ENCODE assay signal across 21 cellular contexts in genomic region chr5:158886086-158886485, GRCh38.
"Had no signal": no experiment of that assay in that cellular context is flagged by ENCODE, and none has a peak within 500 bp of the region (broad histone marks: within the 10 kb centered on the region; RNA-seq: fewer than 3 reads in every experiment).

No MANE protein-coding gene starts in this region.

- H3K9me3 ChIP-seq: body of pancreas, heart left ventricle, left lung, ovary, sigmoid colon, testis, upper lobe of right lung had no signal

- H3K36me3 Mint-ChIP-seq: activated CD8-positive, alpha-beta memory T cell treated with anti-CD3 and anti-CD28 coated beads, Interleukin-2, amount 10 ng/mL, durations not matched to agents 7 days and 5 days; activated naive CD4-positive, alpha-beta T cell treated with anti-CD3 and anti-CD28 coated beads, Interleukin-2, amount 50 U/mL, for 24 hours had no signal

- H3K27ac ChIP-seq: body of pancreas, epithelial cell of prostate, heart left ventricle, left lung, ovary, sigmoid colon, testis, upper lobe of right lung had no signal

- H3K4me1 ChIP-seq: left lung, upper lobe of right lung had no signal

- ATAC-seq: activated CD4-positive, CD25-positive, alpha-beta regulatory T cell treated with anti-CD3 and anti-CD28 coated beads, Interleukin-2, amount 50 U/mL, for 24 hours; activated CD8-positive, alpha-beta memory T cell treated with anti-CD3 and anti-CD28 coated beads, Interleukin-2, amount 10 ng/mL, durations not matched to agents 7 days and 5 days; body of pancreas; effector memory CD8-positive, alpha-beta T cell; heart left ventricle; left lung; upper lobe of right lung had no signal

- H3K4me3 ChIP-seq: body of pancreas, heart left ventricle, left lung, ovary, sigmoid colon, testis, upper lobe of right lung had no signal

- H3K4me3 Mint-ChIP-seq: activated CD8-positive, alpha-beta memory T cell treated with anti-CD3 and anti-CD28 coated beads, Interleukin-2, amount 10 ng/mL, durations not matched to agents 7 days and 5 days; activated naive CD4-positive, alpha-beta T cell treated with anti-CD3 and anti-CD28 coated beads, Interleukin-2, amount 50 U/mL, for 24 hours; activated T-cell treated with anti-CD3 and anti-CD28 coated beads, Interleukin-2, amount 50 U/mL, for 24 hours; central memory CD8-positive, alpha-beta T cell; dendritic cell treated with granulocyte-macrophage colony-stimulating factor and Interleukin-4, amounts not matched to agents 40 ng/mL and 50 ng/mL, for 4 days; effector memory CD8-positive, alpha-beta T cell; nephron progenitor cell; stimulated activated naive CD8-positive, alpha-beta T cell treated with anti-CD3 and anti-CD28 coated beads, Interleukin-15, Interleukin-2, amounts not matched to agents 100 ng/mL and 50 ng/mL, for 24 hours; T-helper 2 cell treated with Interferon-gamma antibody and Interleukin-4, amounts not matched to agents 5 μg/mL and 100 μg/mL, for 36 hours had no signal

- H3K4me1 Mint-ChIP-seq: central memory CD8-positive, alpha-beta T cell had no signal

- H3K27me3 Mint-ChIP-seq: activated naive CD4-positive, alpha-beta T cell treated with anti-CD3 and anti-CD28 coated beads, Interleukin-2, amount 50 U/mL, for 24 hours; activated T-cell treated with anti-CD3 and anti-CD28 coated beads, Interleukin-2, amount 50 U/mL, for 24 hours; dendritic cell treated with granulocyte-macrophage colony-stimulating factor and Interleukin-4, amounts not matched to agents 40 ng/mL and 50 ng/mL, for 4 days; stimulated activated naive CD8-positive, alpha-beta T cell treated with anti-CD3 and anti-CD28 coated beads, Interleukin-15, Interleukin-2, amounts not matched to agents 100 ng/mL and 50 ng/mL, for 24 hours had no signal

- H3K9me3 Mint-ChIP-seq: activated naive CD4-positive, alpha-beta T cell treated with anti-CD3 and anti-CD28 coated beads, Interleukin-2, amount 50 U/mL, for 24 hours; activated T-cell treated with anti-CD3 and anti-CD28 coated beads, Interleukin-2, amount 50 U/mL, for 24 hours; central memory CD8-positive, alpha-beta T cell; dendritic cell treated with granulocyte-macrophage colony-stimulating factor and Interleukin-4, amounts not matched to agents 40 ng/mL and 50 ng/mL, for 4 days; effector memory CD8-positive, alpha-beta T cell; nephron progenitor cell; stimulated activated naive CD8-positive, alpha-beta T cell treated with anti-CD3 and anti-CD28 coated beads, Interleukin-15, Interleukin-2, amounts not matched to agents 100 ng/mL and 50 ng/mL, for 24 hours; T-helper 2 cell treated with Interferon-gamma antibody and Interleukin-4, amounts not matched to agents 5 μg/mL and 100 μg/mL, for 36 hours had no signal

- H3K27ac Mint-ChIP-seq: activated CD8-positive, alpha-beta memory T cell treated with anti-CD3 and anti-CD28 coated beads, Interleukin-2, amount 10 ng/mL, durations not matched to agents 7 days and 5 days; activated naive CD4-positive, alpha-beta T cell treated with anti-CD3 and anti-CD28 coated beads, Interleukin-2, amount 50 U/mL, for 24 hours; activated T-cell treated with anti-CD3 and anti-CD28 coated beads, Interleukin-2, amount 50 U/mL, for 24 hours; dendritic cell treated with granulocyte-macrophage colony-stimulating factor and Interleukin-4, amounts not matched to agents 40 ng/mL and 50 ng/mL, for 4 days; effector memory CD8-positive, alpha-beta T cell; nephron progenitor cell; T-helper 2 cell treated with Interferon-gamma antibody and Interleukin-4, amounts not matched to agents 5 μg/mL and 100 μg/mL, for 36 hours had no signal

- H3K27me3 ChIP-seq: body of pancreas, heart left ventricle, ovary, sigmoid colon, testis, upper lobe of right lung had no signal

- DNase-seq: activated CD4-positive, alpha-beta T cell treated with anti-CD3 and anti-CD28 coated beads, Interleukin-2, amount 50 U/mL, for 4 hours; activated CD8-positive, alpha-beta memory T cell treated with anti-CD3 and anti-CD28 coated beads, Interleukin-2, amount 10 ng/mL, durations not matched to agents 7 days and 5 days; activated effector memory CD4-positive, alpha-beta T cell treated with Interleukin-2 at 50 U/mL for 16 hours; activated T-cell treated with anti-CD3 and anti-CD28 coated beads, Interleukin-2, amount 50 U/mL, for 24 hours; body of pancreas; effector memory CD8-positive, alpha-beta T cell; heart left ventricle; left lung; nephron progenitor cell; ovary; sigmoid colon; stimulated activated CD4-positive, alpha-beta T cell treated with anti-CD3 and anti-CD28 coated beads, Interleukin-12 subunit alpha, Interleukin-12 subunit beta, amount 100 ng/mL, for 4 hours; testis; upper lobe of right lung had no signal

- H3K36me3 ChIP-seq: heart left ventricle, left lung, ovary, sigmoid colon, upper lobe of right lung had no signal
